Comparison of ENCODE assay signal across 10 cellular contexts in the genomic region with DNA sequence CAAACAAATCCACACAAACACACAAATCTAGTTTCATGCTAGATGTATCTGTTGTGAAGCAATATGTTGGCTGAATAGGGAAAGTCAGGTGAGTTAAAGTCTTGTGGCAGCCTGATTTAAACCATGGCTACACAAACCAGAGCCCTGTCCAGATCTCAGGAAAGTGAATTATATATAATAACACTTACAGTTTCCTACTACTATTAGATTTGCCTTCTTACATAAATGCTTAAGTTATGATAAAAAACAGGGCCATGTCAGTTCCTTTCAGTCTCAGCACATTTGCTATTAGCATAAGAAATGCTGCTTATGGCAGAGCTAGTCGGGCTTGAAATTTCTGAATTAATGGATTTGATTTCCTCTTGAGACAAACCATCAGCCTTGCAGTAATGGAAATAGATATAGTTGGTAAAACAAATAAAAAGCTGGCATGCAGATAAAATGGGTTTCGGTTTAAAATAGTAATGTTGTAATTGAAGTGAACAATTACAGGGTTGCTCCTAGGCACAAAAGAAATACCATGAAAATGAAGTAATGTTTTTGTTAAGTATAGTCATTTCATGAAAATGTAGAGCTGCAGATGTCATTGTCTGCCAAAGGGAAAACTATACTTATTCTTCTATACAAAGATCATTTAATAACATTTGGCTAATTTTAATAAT.
A peak's percentile ranks its signal among the peaks of the same experiment; 100 is the strongest.
DNase-seq lines count a peak whose midpoint lies in the region; ATAC-seq, FAIRE-seq and TF ChIP-seq lines count a peak whose summit lies in the region.
"Had no signal": no experiment of that assay in that cellular context is flagged by ENCODE, and none has a peak within 500 bp of the region (broad histone marks: within the 10 kb centered on the region; RNA-seq: fewer than 3 reads in every experiment).

No MANE protein-coding gene starts in this region.

- H3K9me3 Mint-ChIP-seq in type B pancreatic cell = no peaks in the 10 kb centered on the region
- peaks cover 9% of the 10 kb centered on the region for H3K9me3 Mint-ChIP-seq in activated T-helper 2 cell treated with anti-CD3 and anti-CD28 coated beads, Interferon-gamma antibody, Interleukin-2, Interleukin-4, amounts not matched to agents 10 μg/mL and 5 μg/mL and 100 μg/mL, durations not matched to agents 14 hours and 24 hours and 36 hours
- peaks cover 0 to 7% of the 10 kb centered on the region in 2 donors for H3K9me3 Mint-ChIP-seq in stimulated activated naive CD8-positive, alpha-beta T cell treated with anti-CD3 and anti-CD28 coated beads, Interleukin-15, amount 100 ng/mL, for 72 hours

- no peak for ATAC-seq in stimulated activated naive CD8-positive, alpha-beta T cell treated with anti-CD3 and anti-CD28 coated beads, Interleukin-15, amount 100 ng/mL, for 72 hours

- H3K27me3 Mint-ChIP-seq in type B pancreatic cell = peaks cover 6% of the 10 kb centered on the region
- no peaks in the 10 kb centered on the region for H3K27me3 Mint-ChIP-seq in activated T-helper 2 cell treated with anti-CD3 and anti-CD28 coated beads, Interferon-gamma antibody, Interleukin-2, Interleukin-4, amounts not matched to agents 10 μg/mL and 5 μg/mL and 100 μg/mL, durations not matched to agents 14 hours and 24 hours and 36 hours (ENCODE audit: low read depth)
- H3K27me3 Mint-ChIP-seq in stimulated activated naive CD8-positive, alpha-beta T cell treated with anti-CD3 and anti-CD28 coated beads, Interleukin-15, amount 100 ng/mL, for 72 hours = no peaks in the 10 kb centered on the region
- H3K27me3 Mint-ChIP-seq: B cell had no signal

- intact Hi-C loops in adrenal gland (cut with DNase I) = no loop called here
- intact Hi-C loops in activated T-helper 2 cell treated with anti-CD3 and anti-CD28 coated beads, Interferon-gamma antibody, Interleukin-2, Interleukin-4, amounts not matched to agents 10 μg/mL and 5 μg/mL and 100 μg/mL, durations not matched to agents 14 hours and 24 hours and 36 hours (cut with micrococcal nuclease) = no loop called here

- FAIRE-seq in islet of Langerhans (lab: Jason Lieb, UNC) = peak; percentile 100

- H3K36me3 ChIP-seq in adrenal gland (replicated peaks in 1 of 2) = no peaks in the 10 kb centered on the region

- H3K4me3 Mint-ChIP-seq in type B pancreatic cell = peak overlapping the region; percentile 47
- no peak overlapping the region for H3K4me3 Mint-ChIP-seq in activated T-helper 2 cell treated with anti-CD3 and anti-CD28 coated beads, Interferon-gamma antibody, Interleukin-2, Interleukin-4, amounts not matched to agents 10 μg/mL and 5 μg/mL and 100 μg/mL, durations not matched to agents 14 hours and 24 hours and 36 hours (ENCODE audit: low read depth)
- H3K4me3 Mint-ChIP-seq in stimulated activated naive CD8-positive, alpha-beta T cell treated with anti-CD3 and anti-CD28 coated beads, Interleukin-15, amount 100 ng/mL, for 72 hours = no peak overlapping the region
- H3K4me3 Mint-ChIP-seq: B cell had no signal

- H3K27ac Mint-ChIP-seq in type B pancreatic cell = peak overlapping the region; percentile 92
- no peak overlapping the region for H3K27ac Mint-ChIP-seq in activated T-helper 2 cell treated with anti-CD3 and anti-CD28 coated beads, Interferon-gamma antibody, Interleukin-2, Interleukin-4, amounts not matched to agents 10 μg/mL and 5 μg/mL and 100 μg/mL, durations not matched to agents 14 hours and 24 hours and 36 hours
- no peak overlapping the region for H3K27ac Mint-ChIP-seq in stimulated activated naive CD8-positive, alpha-beta T cell treated with anti-CD3 and anti-CD28 coated beads, Interleukin-15, amount 100 ng/mL, for 72 hours
- H3K27ac Mint-ChIP-seq: B cell had no signal

- TF ChIP-seq CTCF in adrenal gland (IDR thresholded peaks at IDR 0.05) (no peak), type B pancreatic cell (conservative IDR thresholded peaks at IDR 0.05) (no peak)

- H3K27me3 ChIP-seq in adrenal gland = no peaks in the 10 kb centered on the region

- peak overlapping the region in 1 of 4 donors; percentile 36 for H3K4me3 ChIP-seq in adrenal gland

- no peak for TF ChIP-seq POLR2A in adrenal gland (IDR thresholded peaks at IDR 0.05)

- WGBS in adrenal gland, 4 donors = 32 to 44% (median 40%) methylated on average over 2 of the region's 2 CpGs

- H3K4me1 ChIP-seq in adrenal gland (replicated peaks in 1 of 2) = peaks cover 52 to 63% of the 10 kb centered on the region in 2 donors

- peak; percentile 17 to 75 (median 18) for DNase-seq in NCI-H1417 (lab: John Stamatoyannopoulos, UW)
- no peak for DNase-seq in NCI-H1417 treated with DMSO at 0.1 percent for 48 hours (lab: John Stamatoyannopoulos, UW)
- no peak for DNase-seq in adrenal gland
- DNase-seq in type B pancreatic cell (ENCODE audit: extremely low spot score, unreplicated experiment) = no peak
- DNase-seq in activated T-helper 2 cell treated with anti-CD3 and anti-CD28 coated beads, Interferon-gamma antibody, Interleukin-2, Interleukin-4, amounts not matched to agents 10 μg/mL and 5 μg/mL and 100 μg/mL, durations not matched to agents 14 hours and 24 hours and 36 hours (ENCODE audit: low spot score) = no peak
- no peak for DNase-seq in stimulated activated naive CD8-positive, alpha-beta T cell treated with anti-CD3 and anti-CD28 coated beads, Interleukin-15, amount 100 ng/mL, for 72 hours
- DNase-seq in DMS153 treated with DMSO at 0.1 percent for 48 hours (lab: John Stamatoyannopoulos, UW; ENCODE audit: unreplicated experiment) = no peak
- DNase-seq: stimulated activated CD4-positive, alpha-beta T cell treated with anti-CD3 and anti-CD28 coated beads, Interleukin-4, amount 100 ng/mL, for 24 hours had no signal

- peaks cover 66% of the 10 kb centered on the region for H3K4me1 Mint-ChIP-seq in type B pancreatic cell (ENCODE audit: unreplicated experiment)
- no peaks in the 10 kb centered on the region for H3K4me1 Mint-ChIP-seq in activated T-helper 2 cell treated with anti-CD3 and anti-CD28 coated beads, Interferon-gamma antibody, Interleukin-2, Interleukin-4, amounts not matched to agents 10 μg/mL and 5 μg/mL and 100 μg/mL, durations not matched to agents 14 hours and 24 hours and 36 hours (ENCODE audit: low read depth)
- H3K4me1 Mint-ChIP-seq in stimulated activated naive CD8-positive, alpha-beta T cell treated with anti-CD3 and anti-CD28 coated beads, Interleukin-15, amount 100 ng/mL, for 72 hours = peaks cover 7% of the 10 kb centered on the region

- H3K9me3 ChIP-seq in adrenal gland (replicated peaks in 1 of 3) = no peaks in the 10 kb centered on the region

- H3K27ac ChIP-seq in adrenal gland = peak overlapping the region; percentile 31 to 88 (median 78)

- no peaks in the 10 kb centered on the region for H3K36me3 Mint-ChIP-seq in type B pancreatic cell
- no peaks in the 10 kb centered on the region for H3K36me3 Mint-ChIP-seq in activated T-helper 2 cell treated with anti-CD3 and anti-CD28 coated beads, Interferon-gamma antibody, Interleukin-2, Interleukin-4, amounts not matched to agents 10 μg/mL and 5 μg/mL and 100 μg/mL, durations not matched to agents 14 hours and 24 hours and 36 hours (ENCODE audit: low read depth)

Comparison
In these comparisons a context has a peak if more than half of its experiments do, and no peak if none do; other contexts are left out.
1. DNase-seq: peak in NCI-H1417 (3 of 3); none in NCI-H1417 treated with DMSO at 0.1 percent for 48 hours (single experiment), adrenal gland (0 of 7), type B pancreatic cell (single experiment), activated T-helper 2 cell treated with anti-CD3 and anti-CD28 coated beads, Interferon-gamma antibody, Interleukin-2, Interleukin-4, amounts not matched to agents 10 μg/mL and 5 μg/mL and 100 μg/mL, durations not matched to agents 14 hours and 24 hours and 36 hours (single experiment), stimulated activated naive CD8-positive, alpha-beta T cell treated with anti-CD3 and anti-CD28 coated beads, Interleukin-15, amount 100 ng/mL, for 72 hours (0 of 2) and DMS153 treated with DMSO at 0.1 percent for 48 hours (single experiment).